In the genomic region with DNA sequence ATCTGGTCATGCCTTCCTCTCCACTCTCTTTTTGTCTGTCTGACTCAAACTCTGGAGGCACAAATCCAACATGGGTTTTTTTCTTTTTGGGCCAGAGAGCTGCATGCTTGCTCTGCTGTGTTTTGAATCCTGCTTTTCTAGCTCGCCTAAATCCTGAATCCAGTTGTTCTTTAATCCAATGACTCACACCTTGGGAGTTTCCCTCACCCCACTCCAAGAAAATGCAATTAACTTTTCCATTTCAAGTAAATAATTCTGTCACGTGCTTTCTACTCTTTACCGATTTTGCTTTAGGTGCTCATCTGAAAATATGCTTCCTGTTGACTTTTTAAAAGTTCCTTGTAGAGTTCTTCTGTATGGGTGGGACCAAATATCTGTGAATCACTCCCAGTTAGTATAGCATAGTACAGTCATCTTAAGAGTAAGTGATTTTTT, we compare ENCODE assay signal across 8 cellular contexts. TPM values are rescaled to one million over a fixed set of nuclear protein-coding genes. Genes with fewer than 3 reads are reported as not detected.
A peak's percentile ranks its signal among the peaks of the same experiment; 100 is the strongest.
DNase-seq lines count a peak whose midpoint lies in the region; ATAC-seq, FAIRE-seq and TF ChIP-seq lines count a peak whose summit lies in the region.

No MANE protein-coding gene starts in this region.

- peak overlapping the region; percentile 28 for H3K4me3 Mint-ChIP-seq in natural killer cell treated with Interleukin-12 subunit alpha and Interleukin-12 subunit beta and Interleukin-15 and Interleukin-18, amount 100 ng/mL, for 72 hours

- peak overlapping the region; percentile 86 for H3K27ac ChIP-seq in RWPE2 (ENCODE audit: poor library complexity, severe bottlenecking)

- no peaks in the 10 kb centered on the region for H3K9me3 Mint-ChIP-seq in natural killer cell treated with Interleukin-12 subunit alpha and Interleukin-12 subunit beta and Interleukin-15 and Interleukin-18, amount 100 ng/mL, for 72 hours

- H3K36me3 ChIP-seq in RWPE2 (ENCODE audit: low read depth) = no peaks in the 10 kb centered on the region

- TF ChIP-seq CTCF in RWPE2 (IDR thresholded peaks at IDR 0.05; ENCODE audit: poor library complexity, severe bottlenecking) (no peak), epithelial cell of proximal tubule (conservative IDR thresholded peaks at IDR 0.05; ENCODE audit: low read depth, low read length) (no peak)

- DNase-seq in GM12891 (ENCODE audit: insufficient read length, low spot score) (no peak), RWPE2 (ENCODE audit: low spot score) (no peak), epithelial cell of proximal tubule (ENCODE audit: low read depth) (peak; percentile 98), SHP77 treated with DMSO at 0.1 percent for 48 hours (lab: John Stamatoyannopoulos, UW) (no peak), HuH-7 (ENCODE audit: low spot score) (no peak), amygdala (lab: John Stamatoyannopoulos, UW) (no peak)
- DNase-seq in natural killer cell treated with Interleukin-12 subunit alpha and Interleukin-12 subunit beta and Interleukin-15 and Interleukin-18, amount 100 ng/mL, for 72 hours (ENCODE audit: low spot score) = no peak

- no peaks in the 10 kb centered on the region for H3K27me3 Mint-ChIP-seq in natural killer cell treated with Interleukin-12 subunit alpha and Interleukin-12 subunit beta and Interleukin-15 and Interleukin-18, amount 100 ng/mL, for 72 hours

- H3K4me3 ChIP-seq in RWPE2 (ENCODE audit: severe bottlenecking) = no peak overlapping the region
- peak overlapping the region; percentile 24 for H3K4me3 ChIP-seq in epithelial cell of proximal tubule (ENCODE audit: low read depth, low read length)

- peak; percentile 40 for FAIRE-seq in GM12891 (lab: Jason Lieb, UNC)

- H3K27me3 ChIP-seq in RWPE2 (ENCODE audit: insufficient read depth, poor library complexity, severe bottlenecking) = no peaks in the 10 kb centered on the region

- no peak for TF ChIP-seq POLR2A in GM12891 (IDR thresholded peaks at IDR 0.05; ENCODE audit: low read depth, low read length)

- H3K27ac Mint-ChIP-seq in natural killer cell treated with Interleukin-12 subunit alpha and Interleukin-12 subunit beta and Interleukin-15 and Interleukin-18, amount 100 ng/mL, for 72 hours = peak overlapping the region; percentile 28 to 56

- H3K36me3 Mint-ChIP-seq in natural killer cell treated with Interleukin-12 subunit alpha and Interleukin-12 subunit beta and Interleukin-15 and Interleukin-18, amount 100 ng/mL, for 72 hours = no peaks in the 10 kb centered on the region

- no peaks in the 10 kb centered on the region for H3K9me3 ChIP-seq in RWPE2 (ENCODE audit: severe bottlenecking)

- peaks cover 50 to 53% of the 10 kb centered on the region in 2 donors for H3K4me1 Mint-ChIP-seq in natural killer cell treated with Interleukin-12 subunit alpha and Interleukin-12 subunit beta and Interleukin-15 and Interleukin-18, amount 100 ng/mL, for 72 hours (ENCODE audit: low read depth in 2 of 2)

- H3K4me1 ChIP-seq in RWPE2 (ENCODE audit: insufficient read depth, poor library complexity, severe bottlenecking) = peaks cover 44% of the 10 kb centered on the region

- ATAC-seq in RWPE2 (ENCODE audit: low read depth) = peak; percentile 84
- ATAC-seq in natural killer cell treated with Interleukin-12 subunit alpha and Interleukin-12 subunit beta and Interleukin-15 and Interleukin-18, amount 100 ng/mL, for 72 hours = peak in 1 of 2 donors; percentile 56
- ATAC-seq in HG02759 (IDR thresholded peaks at IDR 0.05; ENCODE audit: unreplicated experiment) = no peak

TF ChIP-seq in GM12891, 5 proteins besides CTCF, POLR2A, EP300 and RAD21:
- TF ChIP-seq TAF1 (IDR thresholded peaks at IDR 0.05; ENCODE audit: low read depth, low read length) (no peak), POU2F2 (IDR thresholded peaks at IDR 0.05; ENCODE audit: low read depth, low read length) (no peak), PAX5 (IDR thresholded peaks at IDR 0.05; ENCODE audit: insufficient read depth, low read length, severe bottlenecking) (no peak), SPI1 (IDR thresholded peaks at IDR 0.05; ENCODE audit: low read depth, low read length) (no peak), POLR2AphosphoS5 (IDR thresholded peaks at IDR 0.05; ENCODE audit: low read depth, low read length) (no peak)

RNA-seq across cellular contexts. Expression of a gene that starts 47.6 kb away (rescaled TPM):
- polyA plus RNA-seq in GM12891 (2012; ENCODE audit: low read depth, missing spikeins) = 15.7 TPM
- total RNA-seq in epithelial cell of proximal tubule = 53.5 and 55.1 TPM in 2 replicates
- total RNA-seq in natural killer cell treated with Interleukin-12 subunit alpha and Interleukin-12 subunit beta and Interleukin-15 and Interleukin-18, amount 100 ng/mL, for 72 hours = 100 to 1,000 TPM in 1 of 2 donors, 10 to 100 TPM in 1; 57.3 to 103 TPM
